9 cellular contexts compared by ENCODE assay signal in the genomic region with DNA sequence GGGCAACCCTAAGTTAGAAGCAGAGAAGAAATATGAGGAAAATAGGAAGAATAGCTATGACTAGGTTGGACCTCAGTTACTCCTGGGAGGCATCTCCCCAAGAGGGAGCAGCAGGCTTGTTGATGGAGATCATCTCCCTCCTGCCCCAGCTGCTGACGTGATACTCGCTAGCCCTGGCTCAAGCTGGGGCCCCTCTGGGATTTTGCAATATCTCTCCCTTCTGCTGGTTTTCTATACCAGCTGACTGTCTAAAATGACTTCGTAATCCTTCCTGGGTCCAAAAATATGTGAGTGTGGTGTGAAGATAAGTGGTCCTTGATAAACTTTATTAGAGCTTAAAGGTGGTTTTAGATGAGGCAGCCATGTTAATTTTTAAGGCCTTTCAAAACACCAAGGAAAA. TPM values are rescaled to one million over a fixed set of nuclear protein-coding genes. Genes with fewer than 3 reads are reported as not detected.
DNase-seq lines count a peak whose midpoint lies in the region; ATAC-seq and TF ChIP-seq lines count a peak whose summit lies in the region.
"Had no signal": no experiment of that assay in that cellular context is flagged by ENCODE, and none has a peak within 500 bp of the region (broad histone marks: within the 10 kb centered on the region; RNA-seq: fewer than 3 reads in every experiment).

No MANE protein-coding gene starts in this region.

- H3K4me3 ChIP-seq in choroid plexus epithelial cell (ENCODE audit: low read depth, low read length) (no peak overlapping the region), spleen (no peak overlapping the region)

- no peak overlapping the region for H3K4me3 Mint-ChIP-seq in natural killer cell treated with Interleukin-12 subunit alpha and Interleukin-12 subunit beta and Interleukin-15 and Interleukin-18, amount 100 ng/mL, for 72 hours
- no peak overlapping the region for H3K4me3 Mint-ChIP-seq in natural killer cell
- H3K4me3 Mint-ChIP-seq in stimulated activated effector memory CD8-positive, alpha-beta T cell treated with anti-CD3 and anti-CD28 coated beads, Interleukin-12 subunit alpha, Interleukin-12 subunit beta, amount 100 ng/mL, for 72 hours = no peak overlapping the region
- no peak overlapping the region for H3K4me3 Mint-ChIP-seq in T-helper 17 cell

- no peaks in the 10 kb centered on the region for H3K9me3 Mint-ChIP-seq in natural killer cell treated with Interleukin-12 subunit alpha and Interleukin-12 subunit beta and Interleukin-15 and Interleukin-18, amount 100 ng/mL, for 72 hours
- no peaks in the 10 kb centered on the region for H3K9me3 Mint-ChIP-seq in natural killer cell
- no peaks in the 10 kb centered on the region for H3K9me3 Mint-ChIP-seq in stimulated activated effector memory CD8-positive, alpha-beta T cell treated with anti-CD3 and anti-CD28 coated beads, Interleukin-12 subunit alpha, Interleukin-12 subunit beta, amount 100 ng/mL, for 72 hours
- H3K9me3 Mint-ChIP-seq: activated T-cell treated with anti-CD3 and anti-CD28 coated beads, Interleukin-2, amount 50 U/mL, for 4 hours had no signal

- no peaks in the 10 kb centered on the region for H3K27me3 Mint-ChIP-seq in natural killer cell treated with Interleukin-12 subunit alpha and Interleukin-12 subunit beta and Interleukin-15 and Interleukin-18, amount 100 ng/mL, for 72 hours
- peaks cover 3 to 7% of the 10 kb centered on the region in 2 donors for H3K27me3 Mint-ChIP-seq in natural killer cell (ENCODE audit: low read depth in 2 of 2)
- H3K27me3 Mint-ChIP-seq in T-helper 17 cell = peaks cover 4% of the 10 kb centered on the region

- WGBS in spleen, 5 donors = 49 to 78% (median 54%) methylated on average over 3 of the region's 3 CpGs

- ATAC-seq in natural killer cell treated with Interleukin-12 subunit alpha and Interleukin-12 subunit beta and Interleukin-15 and Interleukin-18, amount 100 ng/mL, for 72 hours = no peak
- ATAC-seq in natural killer cell = no peak
- no peak for ATAC-seq in stimulated activated effector memory CD8-positive, alpha-beta T cell treated with anti-CD3 and anti-CD28 coated beads, Interleukin-12 subunit alpha, Interleukin-12 subunit beta, amount 100 ng/mL, for 72 hours
- ATAC-seq in HG02759 (IDR thresholded peaks at IDR 0.05; ENCODE audit: unreplicated experiment) = no peak
- ATAC-seq in T-helper 17 cell = no peak

- no peaks in the 10 kb centered on the region for H3K9me3 ChIP-seq in T-helper 17 cell (ENCODE audit: control insufficient read depth, low read length, poor library complexity, severe bottlenecking)
- no peaks in the 10 kb centered on the region for H3K9me3 ChIP-seq in spleen

- TF ChIP-seq CTCF in natural killer cell (IDR thresholded peaks at IDR 0.05) = no peak
- no peak for TF ChIP-seq CTCF in choroid plexus epithelial cell (conservative IDR thresholded peaks at IDR 0.05; ENCODE audit: low read depth, low read length)
- TF ChIP-seq CTCF in spleen (IDR thresholded peaks at IDR 0.05 in 8 of 11, conservative IDR thresholded peaks at IDR 0.05 in 3 of 11) = no peak

- H3K36me3 Mint-ChIP-seq in natural killer cell treated with Interleukin-12 subunit alpha and Interleukin-12 subunit beta and Interleukin-15 and Interleukin-18, amount 100 ng/mL, for 72 hours = no peaks in the 10 kb centered on the region
- H3K36me3 Mint-ChIP-seq in natural killer cell (no peaks in the 10 kb centered on the region), T-helper 17 cell (ENCODE audit: low read depth) (peaks cover 2% of the 10 kb centered on the region)
- no peaks in the 10 kb centered on the region for H3K36me3 Mint-ChIP-seq in stimulated activated effector memory CD8-positive, alpha-beta T cell treated with anti-CD3 and anti-CD28 coated beads, Interleukin-12 subunit alpha, Interleukin-12 subunit beta, amount 100 ng/mL, for 72 hours

- peaks cover 0 to 23% (median 14%) of the 10 kb centered on the region in 6 donors for H3K4me1 ChIP-seq in spleen

- DNase-seq in natural killer cell treated with Interleukin-12 subunit alpha and Interleukin-12 subunit beta and Interleukin-15 and Interleukin-18, amount 100 ng/mL, for 72 hours (ENCODE audit: low spot score) = no peak
- DNase-seq in natural killer cell (no peak), NCI-H82 treated with DMSO at 0.1 percent for 48 hours (lab: John Stamatoyannopoulos, UW; ENCODE audit: unreplicated experiment) (peak; percentile 20), choroid plexus epithelial cell (ENCODE audit: low read depth) (peak; percentile 93), T-helper 17 cell (no peak), spleen (no peak)
- DNase-seq in stimulated activated effector memory CD8-positive, alpha-beta T cell treated with anti-CD3 and anti-CD28 coated beads, Interleukin-12 subunit alpha, Interleukin-12 subunit beta, amount 100 ng/mL, for 72 hours (ENCODE audit: low spot score in 2 of 2) = no peak

- peak overlapping the region; percentile 15 to 26 for H3K27ac Mint-ChIP-seq in natural killer cell treated with Interleukin-12 subunit alpha and Interleukin-12 subunit beta and Interleukin-15 and Interleukin-18, amount 100 ng/mL, for 72 hours
- H3K27ac Mint-ChIP-seq in natural killer cell (no peak overlapping the region), T-helper 17 cell (no peak overlapping the region)
- peak overlapping the region; percentile 78 for H3K27ac Mint-ChIP-seq in stimulated activated effector memory CD8-positive, alpha-beta T cell treated with anti-CD3 and anti-CD28 coated beads, Interleukin-12 subunit alpha, Interleukin-12 subunit beta, amount 100 ng/mL, for 72 hours

- no peak overlapping the region for H3K27ac ChIP-seq in spleen

- H3K27me3 ChIP-seq in spleen (replicated peaks in 1 of 7) = peaks cover 0 to 10% (median 0%) of the 10 kb centered on the region in 7 donors

- intact Hi-C loops in natural killer cell (cut with micrococcal nuclease) = loop anchor here (1.0 to 5.0 kb wide), 3 partner anchors 22 to 439 kb away; a partner anchor contains a TSS
- intact Hi-C loops in spleen (cut with DNase I; ENCODE audit: low total_unique reads) = loop anchor here (5.0 kb wide), 1 partner anchor 189 kb away; no protein-coding TSS in a partner anchor

- H3K4me1 Mint-ChIP-seq in natural killer cell treated with Interleukin-12 subunit alpha and Interleukin-12 subunit beta and Interleukin-15 and Interleukin-18, amount 100 ng/mL, for 72 hours (ENCODE audit: low read depth in 2 of 2) = peaks cover 9 to 17% of the 10 kb centered on the region in 2 donors
- H3K4me1 Mint-ChIP-seq in natural killer cell = peaks cover 6 to 12% of the 10 kb centered on the region in 2 donors
- peaks cover 22% of the 10 kb centered on the region for H3K4me1 Mint-ChIP-seq in stimulated activated effector memory CD8-positive, alpha-beta T cell treated with anti-CD3 and anti-CD28 coated beads, Interleukin-12 subunit alpha, Interleukin-12 subunit beta, amount 100 ng/mL, for 72 hours
- peaks cover 9% of the 10 kb centered on the region for H3K4me1 Mint-ChIP-seq in T-helper 17 cell

- no peak for TF ChIP-seq POLR2A in spleen (IDR thresholded peaks at IDR 0.05)

- no peaks in the 10 kb centered on the region for H3K36me3 ChIP-seq in spleen

RNA-seq across cellular contexts. Expression of a gene that starts 4.5 kb away (rescaled TPM):
- total RNA-seq in natural killer cell treated with Interleukin-12 subunit alpha and Interleukin-12 subunit beta and Interleukin-15 and Interleukin-18, amount 100 ng/mL, for 72 hours = 10 to 100 TPM; 51.3 to 76.7 TPM
- 10 to 100 TPM; 66.9 to 82.6 (median 79.2) TPM for total RNA-seq in natural killer cell
- 10 to 100 TPM; 54.3 to 60.9 TPM for total RNA-seq in T-helper 17 cell
- total RNA-seq in spleen = 10 to 100 TPM; 46.0 to 70.8 (median 59.1) TPM
- 10 to 100 TPM in 2 of 3 donors, 1 to 10 TPM in 1; 5.4 to 22.5 (median 16.1) TPM for polyA plus RNA-seq in spleen

RNA-seq across cellular contexts. Expression of a gene that starts 22.7 kb away (rescaled TPM):
- total RNA-seq in natural killer cell treated with Interleukin-12 subunit alpha and Interleukin-12 subunit beta and Interleukin-15 and Interleukin-18, amount 100 ng/mL, for 72 hours = 1,000 to 10,000 TPM; 1,014 to 1,216 TPM
- total RNA-seq in natural killer cell (1,000 to 10,000 TPM in 1 of 3 donors, 100 to 1,000 TPM in 2; 893 to 1,024 (median 955) TPM), T-helper 17 cell (1,000 to 10,000 TPM; 1,682 to 1,686 TPM), spleen (1,000 to 10,000 TPM in 5 of 7 donors, 100 to 1,000 TPM in 2; 891 to 1,341 (median 1,018) TPM)
- polyA plus RNA-seq in spleen = 1,000 to 10,000 TPM; 3,376 to 4,440 (median 4,387) TPM

RNA-seq across cellular contexts. Expression of a gene that starts 32.0 kb away (rescaled TPM):
- total RNA-seq in natural killer cell treated with Interleukin-12 subunit alpha and Interleukin-12 subunit beta and Interleukin-15 and Interleukin-18, amount 100 ng/mL, for 72 hours = 100 to 1,000 TPM; 107 to 135 TPM
- total RNA-seq in natural killer cell (10 to 100 TPM; 57.3 to 72.1 (median 63.8) TPM), T-helper 17 cell (10 to 100 TPM; 53.5 to 53.7 TPM), spleen (10 to 100 TPM; 58.3 to 71.8 (median 63.7) TPM)
- polyA plus RNA-seq in spleen = 10 to 100 TPM; 12.1 to 19.0 (median 13.6) TPM

Comparison
In these comparisons a context has a peak if more than half of its experiments do, and no peak if none do; other contexts are left out.
1. H3K27ac Mint-ChIP-seq: peak in natural killer cell treated with Interleukin-12 subunit alpha and Interleukin-12 subunit beta and Interleukin-15 and Interleukin-18, amount 100 ng/mL, for 72 hours (2 of 2) and stimulated activated effector memory CD8-positive, alpha-beta T cell treated with anti-CD3 and anti-CD28 coated beads, Interleukin-12 subunit alpha, Interleukin-12 subunit beta, amount 100 ng/mL, for 72 hours (single experiment); none in natural killer cell (0 of 2) and T-helper 17 cell (single experiment).
2. DNase-seq: peak in NCI-H82 treated with DMSO at 0.1 percent for 48 hours (single experiment) and choroid plexus epithelial cell (single experiment); none in natural killer cell treated with Interleukin-12 subunit alpha and Interleukin-12 subunit beta and Interleukin-15 and Interleukin-18, amount 100 ng/mL, for 72 hours (single experiment), natural killer cell (single experiment), stimulated activated effector memory CD8-positive, alpha-beta T cell treated with anti-CD3 and anti-CD28 coated beads, Interleukin-12 subunit alpha, Interleukin-12 subunit beta, amount 100 ng/mL, for 72 hours (0 of 2), T-helper 17 cell (0 of 3) and spleen (single experiment).